In the genomic region with DNA sequence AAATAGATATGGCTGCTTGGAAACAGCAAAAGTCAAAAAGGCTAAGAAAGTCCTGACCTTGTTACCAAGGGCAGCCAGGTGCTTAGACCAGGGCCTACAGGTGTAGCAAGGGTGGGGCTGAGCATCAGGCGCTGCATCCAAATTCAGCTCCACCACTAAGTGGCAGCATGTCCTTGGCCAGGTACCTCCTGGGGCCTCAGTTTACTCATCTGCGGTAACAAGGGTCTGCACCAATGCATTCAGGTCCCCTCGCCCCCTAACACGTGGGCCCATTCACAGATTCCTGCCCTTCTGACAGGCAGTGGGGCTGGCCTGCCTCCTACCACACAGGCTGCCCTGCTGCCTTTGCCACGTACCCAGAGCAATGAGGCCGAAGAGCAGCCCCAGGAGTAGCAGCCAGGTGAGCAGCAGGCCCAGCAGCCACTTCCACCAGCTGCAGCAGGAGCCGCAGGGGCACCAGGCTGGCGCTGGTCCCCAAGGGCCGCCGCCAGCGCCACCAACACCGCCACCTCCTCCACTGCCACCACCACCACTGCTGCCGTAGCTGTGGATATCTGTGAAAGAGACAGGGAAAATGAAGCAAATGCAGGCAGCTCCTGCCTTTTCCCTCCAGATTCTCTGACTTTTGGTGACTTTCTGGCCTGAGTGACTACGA, we compare ENCODE assay signal across 23 cellular contexts. TPM values are rescaled to one million over a fixed set of nuclear protein-coding genes. Genes with fewer than 3 reads are reported as not detected.
DNase-seq lines count a peak whose midpoint lies in the region; ATAC-seq, FAIRE-seq and TF ChIP-seq lines count a peak whose summit lies in the region.
"Had no signal": no experiment of that assay in that cellular context is flagged by ENCODE, and none has a peak within 500 bp of the region (broad histone marks: within the 10 kb centered on the region; RNA-seq: fewer than 3 reads in every experiment).

No MANE protein-coding gene starts in this region.

- H3K27me3 Mint-ChIP-seq in T-helper 17 cell: no peaks in the 10 kb centered on the region
- H3K27me3 Mint-ChIP-seq: CD4-positive, alpha-beta T cell had no signal

- TF ChIP-seq RAD21 in A549 (conservative IDR thresholded peaks at IDR 0.05 in 1 of 2, IDR thresholded peaks at IDR 0.05 in 1 of 2): peak; percentile 27 to 40; a peak in 4 of 5 replicates
- TF ChIP-seq RAD21 in IMR-90 (IDR thresholded peaks at IDR 0.05; ENCODE audit: low read length): no peak

- H3K36me3 ChIP-seq in IMR-90 (ENCODE audit: control insufficient read depth, insufficient read depth, low read length) (no peaks in the 10 kb centered on the region), iPS-20b (ENCODE audit: insufficient read depth, low read depth, low read length) (no peaks in the 10 kb centered on the region)

- H3K14ac ChIP-seq in IMR-90 (replicated peaks; ENCODE audit: low read depth, low read length): no peak overlapping the region

- peak overlapping the region; percentile 66 for H2AK9ac ChIP-seq in IMR-90 (replicated peaks; ENCODE audit: low read depth, low read length, poor library complexity)

- no TSS peak for BruUV-seq in IMR-90 (replicated peaks; lab: Mats Ljungman, UMichigan)

- H4K5ac ChIP-seq in IMR-90 (ENCODE audit: low read depth, low read length): no peak overlapping the region

- POLR2A ChIA-PET in A549 (lab: Yijun Ruan, JAX): interaction anchor here (4.5 kb wide), 1 partner anchor 65 kb away, joined by 29 read pairs; a partner anchor contains a TSS
- POLR2A ChIA-PET in IMR-90 (lab: Charles Lee; ENCODE audit: unreplicated experiment): no interaction called here

- no peaks in the 10 kb centered on the region for H3K9me3 ChIP-seq in A549
- H3K9me3 ChIP-seq in IMR-90 (ENCODE audit: control insufficient read depth, insufficient read depth, low read length): no peaks in the 10 kb centered on the region
- H3K9me3 ChIP-seq in T-helper 17 cell (ENCODE audit: control insufficient read depth, low read length, poor library complexity, severe bottlenecking): no peaks in the 10 kb centered on the region
- no peaks in the 10 kb centered on the region for H3K9me3 ChIP-seq in iPS-20b (ENCODE audit: insufficient read depth, low read depth, low read length)

- no peak overlapping the region for H2BK20ac ChIP-seq in IMR-90 (ENCODE audit: low read depth, low read length)

- H2AFZ ChIP-seq in IMR-90 (replicated peaks; ENCODE audit: low read length, poor library complexity): no peak overlapping the region

- TF ChIP-seq CTCF in A549 (IDR thresholded peaks at IDR 0.05): no peak
- TF ChIP-seq CTCF in IMR-90 (conservative IDR thresholded peaks at IDR 0.05; ENCODE audit: low read depth, low read length): no peak

- H3K4me2 ChIP-seq in A549: no peak overlapping the region
- H3K4me2 ChIP-seq in IMR-90 (ENCODE audit: low read depth, low read length): no peak overlapping the region

- peaks cover 2% of the 10 kb centered on the region; the same call in 1 of the 2 replicates for H3K27me3 ChIP-seq in IMR-90 (ENCODE audit: control insufficient read depth, insufficient read depth, low read length)
- H3K27me3 ChIP-seq in iPS-20b (ENCODE audit: insufficient read depth, low read length): no peaks in the 10 kb centered on the region

- FAIRE-seq in A549 (lab: Jason Lieb, UNC): no peak
- FAIRE-seq: GM12878, GM19239 had no signal

- H3K27ac ChIP-seq in A549 (peak overlapping the region in 1 of 2 experiments; percentile 57; a peak in 3 of 6 replicates), IMR-90 (ENCODE audit: insufficient read depth, low read length) (no peak overlapping the region), iPS-20b (ENCODE audit: low read length) (no peak overlapping the region)

- H3K4me1 ChIP-seq in A549: peaks cover 38% of the 10 kb centered on the region
- peaks cover 2% of the 10 kb centered on the region for H3K4me1 ChIP-seq in IMR-90 (ENCODE audit: control insufficient read depth, insufficient read depth, low read length)
- peaks cover 26% of the 10 kb centered on the region for H3K4me1 ChIP-seq in iPS-20b (ENCODE audit: insufficient read depth, low read length)

- H4K91ac ChIP-seq in IMR-90 (ENCODE audit: insufficient read depth, low read depth, low read length): no peak overlapping the region

- no peak overlapping the region for H3K56ac ChIP-seq in IMR-90 (ENCODE audit: extremely low read depth, insufficient read depth, low read length)

- no peak overlapping the region for H3K23ac ChIP-seq in IMR-90 (ENCODE audit: low read depth, low read length)

- H3K4me3 ChIP-seq in A549 (no peak overlapping the region), IMR-90 (ENCODE audit: insufficient read depth, low read depth, low read length) (no peak overlapping the region), iPS-20b (ENCODE audit: low read length) (no peak overlapping the region)
- H3K4me3 ChIP-seq: GM12878 had no signal

- no peak overlapping the region for H3K9ac ChIP-seq in IMR-90 (ENCODE audit: low read depth, low read length)
- 0 out of 2 replicates have a peak overlapping the region, but pooled peaks have one; percentile 30 for H3K9ac ChIP-seq in iPS-20b (ENCODE audit: low read depth, low read length)

- H3K4me3 Mint-ChIP-seq in T-helper 17 cell: no peak overlapping the region
- H3K4me3 Mint-ChIP-seq: CD4-positive, alpha-beta T cell; HFFc6 had no signal

- no peak overlapping the region for H2BK5ac ChIP-seq in IMR-90 (ENCODE audit: low read depth, low read length, poor library complexity, severe bottlenecking)

- no peaks in the 10 kb centered on the region for H4K20me1 ChIP-seq in IMR-90 (ENCODE audit: insufficient read depth, low read length)

- no peak overlapping the region for H2BK120ac ChIP-seq in IMR-90 (ENCODE audit: low read depth, low read length)

- no peak overlapping the region for H3K18ac ChIP-seq in IMR-90 (ENCODE audit: low read depth, low read length)

- no peak overlapping the region for H4K8ac ChIP-seq in IMR-90 (ENCODE audit: low read depth in 2 of 2, low read length in 2 of 2)

- peaks cover 17% of the 10 kb centered on the region for H3K9me1 ChIP-seq in IMR-90 (ENCODE audit: insufficient read depth, low read length)

- no peak overlapping the region for H3K4ac ChIP-seq in IMR-90 (ENCODE audit: low read depth, low read length)

- H3K27ac Mint-ChIP-seq in T-helper 17 cell: peak overlapping the region; percentile 34
- H3K27ac Mint-ChIP-seq: CD4-positive, alpha-beta T cell had no signal

- H3K79me1 ChIP-seq in IMR-90 (ENCODE audit: low read depth in 1 of 2, low read length in 2 of 2): no peaks in the 10 kb centered on the region

- no peak for TF ChIP-seq EP300 in A549 (IDR thresholded peaks at IDR 0.05)

- dilution Hi-C loops in IMR-90 (cut with HindIII; ENCODE audit: low sequenced_read_pairs, unreplicated experiment): no loop called here

- ATAC-seq in A549 (no peak), IMR-90 (ENCODE audit: low read depth) (no peak), T-helper 17 cell (no peak), GM18498 (IDR thresholded peaks at IDR 0.05; ENCODE audit: unreplicated experiment) (no peak)
- ATAC-seq: GM12878, SK-N-SH treated with all-trans-retinoic acid at 6 μM for 48 hours had no signal

- WGBS in A549 (ENCODE audit: missing lambda C conversion rate): 77% methylated on average over 10 of the region's 14 CpGs
- WGBS in IMR-90 (ENCODE audit: extremely low coverage in 2 of 2, insufficient read length in 1 of 2), 2 experiments: 81% methylated on average over 3 of the region's 14 CpGs; no CpG with 5 or more reads in 1 of the 2 experiments

- peaks cover 10% of the 10 kb centered on the region for H3K4me1 Mint-ChIP-seq in T-helper 17 cell

- H2AK5ac ChIP-seq in IMR-90 (ENCODE audit: low read depth, low read length): no peak overlapping the region

- peaks cover 4% of the 10 kb centered on the region for H3K36me3 Mint-ChIP-seq in T-helper 17 cell (ENCODE audit: low read depth)

- CTCF ChIA-PET in A549 (lab: Yijun Ruan, JAX): interaction anchor here (1.3 to 12.0 kb wide), 6 partner anchors 9 to 66 kb away, joined by 3 to 114 read pairs (median 6); a partner anchor contains a TSS
- CTCF ChIA-PET in IMR-90 (lab: Yijun Ruan, JAX): no interaction called here

- TF ChIP-seq POLR2A in A549 (IDR thresholded peaks at IDR 0.05; ENCODE audit: low read length) (no peak), IMR-90 (IDR thresholded peaks at IDR 0.05; ENCODE audit: low read depth, low read length) (no peak)

- H2BK15ac ChIP-seq in IMR-90 (ENCODE audit: low read depth, low read length): no peak overlapping the region

- intact Hi-C loops in IMR-90 (cut with micrococcal nuclease): no loop called here

- in situ Hi-C loops in IMR-90 (cut with MboI; ENCODE audit: low sequenced_read_pairs): no loop called here

- DNase-seq in A549 (ENCODE audit: low read depth in 1 of 2, low spot score in 1 of 2) (no peak), IMR-90 (no peak), T-helper 17 cell (no peak), NCI-H1092 (lab: John Stamatoyannopoulos, UW) (no peak), superior temporal gyrus (ENCODE audit: extremely low spot score) (no peak), NCI-H510A treated with DMSO at 0.1 percent for 48 hours (lab: John Stamatoyannopoulos, UW) (no peak)
- DNase-seq: CD4-positive, alpha-beta T cell; DMS153; EL; GOT3; HFFc6; Karpas-422; NCI-H1048; NCI-H2081; NCI-H446 treated with DMSO at 0.1 percent for 48 hours; NCI-H748 treated with DMSO at 0.1 percent for 48 hours; OCI-M1; SIG-M5 had no signal

TF ChIP-seq in A549, 52 proteins besides CTCF, POLR2A, EP300 and RAD21:
- no peak for TF ChIP-seq ZC3H11A (IDR thresholded peaks at IDR 0.05)
- TF ChIP-seq FOSB (CRISPR knock-in tag; IDR thresholded peaks at IDR 0.05): no peak
- TF ChIP-seq SMC3 (IDR thresholded peaks at IDR 0.05): peak; percentile 31; the same call in 1 of the 3 replicates
- TF ChIP-seq FOXS1 (CRISPR knock-in tag; IDR thresholded peaks at IDR 0.05): no peak
- no peak for TF ChIP-seq CBX8 (IDR thresholded peaks at IDR 0.05)

TF ChIP-seq in IMR-90, 13 proteins besides CTCF, POLR2A, EP300 and RAD21 (continues in another document):
- no peak for TF ChIP-seq NFE2L2 (IDR thresholded peaks at IDR 0.05; ENCODE audit: low read depth, low read length)
- no peak for TF ChIP-seq RCOR1 (IDR thresholded peaks at IDR 0.05; ENCODE audit: insufficient replicate concordance, low read length)
- TF ChIP-seq MXI1 (IDR thresholded peaks at IDR 0.05; ENCODE audit: borderline replicate concordance, low read depth, low read length): no peak
- TF ChIP-seq CEBPB (IDR thresholded peaks at IDR 0.05; ENCODE audit: low read depth, low read length): no peak
- no peak for TF ChIP-seq BHLHE40 (IDR thresholded peaks at IDR 0.05; ENCODE audit: low read depth, low read length)
- TF ChIP-seq FOS (IDR thresholded peaks at IDR 0.05; ENCODE audit: low read depth, low read length): no peak

RNA-seq across cellular contexts. Expression of a gene that starts 28.9 kb away (rescaled TPM):
- polyA plus RNA-seq in A549 (2011; rRNA removed): 0.91 and 1.3 TPM in 2 replicates
- polyA plus RNA-seq in A549 (2012; cell fraction: cytosol; rRNA removed): 0.41 and 0.54 TPM in 2 replicates
- polyA plus RNA-seq in A549 (2012; cell fraction: nucleus; rRNA removed): 1.8 and 1.9 TPM in 2 replicates
- 1.5 to 1.7 TPM (median 1.6 TPM) in 3 replicates for polyA plus RNA-seq in A549 (2017; fragmentation: RNase III; extraction: RNeasy Plus Mini Kit Qiagen cat#74134 plus additional on column Dnase treatment)
- polyA minus RNA-seq in A549 (2011; rRNA and poly(A)+ RNA removed): 0.39 and 1.2 TPM in 2 replicates
- total RNA-seq in IMR-90 (2012; rRNA removed): 0.18 and 0.83 TPM in 2 replicates
- polyA plus RNA-seq in IMR-90 (2012; rRNA removed): 0.14 and 0.32 TPM in 2 replicates
- polyA plus RNA-seq in IMR-90 (2012; cell fraction: cytosol; rRNA removed): 0.11 TPM in 2 replicates
- 0.60 and 0.83 TPM in 2 replicates for polyA plus RNA-seq in IMR-90 (2012; cell fraction: nucleus; rRNA removed; ENCODE audit: low replicate concordance)
- not detected for total RNA-seq in T-helper 17 cell
- total RNA-seq: CD4-positive, alpha-beta T cell; GM12878 had no signal
